ENCODE assay signal across 1 cellular context in genomic region chr6:43283905-43284304, GRCh38.
TF ChIP-seq lines count a peak whose summit lies in the region.

No MANE protein-coding gene starts in this region.

TF ChIP-seq in HepG2, 621 proteins besides CTCF, POLR2A, EP300 and RAD21:
- TF ChIP-seq ZFP91 (CRISPR knock-in tag; IDR thresholded peaks at IDR 0.05; ENCODE audit: borderline replicate concordance) (peak; percentile 32; the same call in 1 of the 2 replicates), RBM39 (IDR thresholded peaks at IDR 0.05; ENCODE audit: low read depth, low read length, poor library complexity, severe bottlenecking) (no peak), NRL (CRISPR knock-in tag; IDR thresholded peaks at IDR 0.05; ENCODE audit: borderline replicate concordance) (no peak), DMTF1 (CRISPR knock-in tag; IDR thresholded peaks at IDR 0.05) (no peak), PITX1 (CRISPR knock-in tag; IDR thresholded peaks at IDR 0.05) (no peak), FOXK1 (CRISPR knock-in tag; IDR thresholded peaks at IDR 0.05; ENCODE audit: borderline replicate concordance, low read depth) (no peak), HOXA3 (CRISPR knock-in tag; IDR thresholded peaks at IDR 0.05) (0 out of 2 replicates have a peak, but pooled peaks have one; percentile 26), ZBTB33 (CRISPR knock-in tag; IDR thresholded peaks at IDR 0.05) (peak; percentile 81), NFE2L2 (IDR thresholded peaks at IDR 0.05; ENCODE audit: low read length) (no peak), ZNF703 (CRISPR knock-in tag; IDR thresholded peaks at IDR 0.05; ENCODE audit: borderline replicate concordance) (no peak), ZNF781 (CRISPR knock-in tag; IDR thresholded peaks at IDR 0.05; ENCODE audit: borderline replicate concordance, not compliant biosample characterization) (no peak), HNRNPL (IDR thresholded peaks at IDR 0.05; ENCODE audit: low read depth, low read length) (peak; percentile 73; the same call in 1 of the 2 replicates), SATB2 (CRISPR knock-in tag; IDR thresholded peaks at IDR 0.05) (no peak)
